ENCODE assay signal across 1 cellular context in the genomic region with DNA sequence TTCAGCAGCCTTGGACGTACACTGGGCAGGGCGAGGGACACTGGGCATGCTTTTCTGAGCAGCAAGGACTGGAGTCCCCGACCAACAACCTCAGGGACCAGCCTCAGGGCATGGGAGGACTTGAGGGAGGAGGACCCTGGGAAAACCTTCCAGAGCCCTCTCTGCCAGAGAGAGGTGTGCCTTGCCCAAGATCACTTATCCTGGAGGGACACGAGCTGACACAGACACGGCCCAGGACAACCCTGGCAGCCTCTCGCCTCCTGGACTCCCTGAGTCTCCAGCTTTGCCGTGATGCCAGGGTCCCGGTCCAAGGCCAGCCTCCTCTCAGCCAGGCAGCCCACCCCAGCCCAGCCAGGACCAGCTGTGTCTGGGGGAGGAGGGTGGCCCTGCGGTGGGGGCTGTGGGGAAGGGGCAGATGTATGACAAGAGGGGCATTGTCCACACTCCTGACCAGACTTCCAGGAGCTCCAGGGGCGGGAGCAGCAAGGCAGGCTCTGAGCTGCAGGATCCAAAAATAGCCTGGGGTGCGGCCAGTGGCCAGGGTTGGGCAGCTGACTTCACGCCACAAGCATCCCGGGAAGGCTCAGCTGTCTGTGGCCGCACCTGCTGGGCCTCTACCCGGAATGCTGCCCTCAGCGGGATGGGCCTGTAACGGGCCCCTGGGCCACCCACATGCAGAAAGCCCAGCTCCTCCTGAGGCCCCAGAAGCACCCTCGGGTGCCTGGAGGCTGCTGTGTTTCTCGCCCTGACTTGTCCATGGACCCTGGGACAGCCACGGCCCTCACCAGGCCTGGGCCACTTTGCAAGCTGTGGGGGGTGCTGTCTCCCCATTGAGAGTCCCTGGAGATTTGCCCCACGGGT.
TF ChIP-seq lines count a peak whose summit lies in the region.

No MANE protein-coding gene starts in this region.

TF ChIP-seq in HCT116, 20 proteins besides CTCF, POLR2A, EP300 and RAD21:
- TF ChIP-seq SIN3A (IDR thresholded peaks at IDR 0.05; ENCODE audit: low read depth) (no peak; the same call in 1 of the 2 replicates), ZNF274 (IDR thresholded peaks at IDR 0.05; ENCODE audit: low read depth, low read length) (no peak), ELF1 (IDR thresholded peaks at IDR 0.05; ENCODE audit: borderline replicate concordance, low read depth) (no peak), CBX3 (IDR thresholded peaks at IDR 0.05; ENCODE audit: low read depth) (no peak), EZH2phosphoT487 (IDR thresholded peaks at IDR 0.05; ENCODE audit: borderline replicate concordance) (no peak), POLR2AphosphoS5 (IDR thresholded peaks at IDR 0.05; ENCODE audit: low read depth, low read length) (peak; percentile 69), FOSL1 (IDR thresholded peaks at IDR 0.05; ENCODE audit: low read depth) (no peak), JUND (IDR thresholded peaks at IDR 0.05) (no peak; the same call in none of the 2 replicates), SP1 (IDR thresholded peaks at IDR 0.05; ENCODE audit: low read depth) (peak; percentile 82), SRF (IDR thresholded peaks at IDR 0.05; ENCODE audit: low read depth) (no peak), YY1 (IDR thresholded peaks at IDR 0.05; ENCODE audit: extremely low read depth, insufficient replicate concordance, low read depth, low read length) (peak; percentile 9), EZH2 (IDR thresholded peaks at IDR 0.05) (no peak), ZFX (IDR thresholded peaks at IDR 0.05) (peak; percentile 21; the same call in 1 of the 2 replicates), CEBPB (IDR thresholded peaks at IDR 0.05; ENCODE audit: low read depth) (no peak), TCF7L2 (IDR thresholded peaks at IDR 0.05; ENCODE audit: borderline replicate concordance, extremely low read depth, insufficient read depth, insufficient read length) (no peak), EGR1 (IDR thresholded peaks at IDR 0.05; ENCODE audit: low read depth) (no peak)
- TF ChIP-seq, protein P1, sequence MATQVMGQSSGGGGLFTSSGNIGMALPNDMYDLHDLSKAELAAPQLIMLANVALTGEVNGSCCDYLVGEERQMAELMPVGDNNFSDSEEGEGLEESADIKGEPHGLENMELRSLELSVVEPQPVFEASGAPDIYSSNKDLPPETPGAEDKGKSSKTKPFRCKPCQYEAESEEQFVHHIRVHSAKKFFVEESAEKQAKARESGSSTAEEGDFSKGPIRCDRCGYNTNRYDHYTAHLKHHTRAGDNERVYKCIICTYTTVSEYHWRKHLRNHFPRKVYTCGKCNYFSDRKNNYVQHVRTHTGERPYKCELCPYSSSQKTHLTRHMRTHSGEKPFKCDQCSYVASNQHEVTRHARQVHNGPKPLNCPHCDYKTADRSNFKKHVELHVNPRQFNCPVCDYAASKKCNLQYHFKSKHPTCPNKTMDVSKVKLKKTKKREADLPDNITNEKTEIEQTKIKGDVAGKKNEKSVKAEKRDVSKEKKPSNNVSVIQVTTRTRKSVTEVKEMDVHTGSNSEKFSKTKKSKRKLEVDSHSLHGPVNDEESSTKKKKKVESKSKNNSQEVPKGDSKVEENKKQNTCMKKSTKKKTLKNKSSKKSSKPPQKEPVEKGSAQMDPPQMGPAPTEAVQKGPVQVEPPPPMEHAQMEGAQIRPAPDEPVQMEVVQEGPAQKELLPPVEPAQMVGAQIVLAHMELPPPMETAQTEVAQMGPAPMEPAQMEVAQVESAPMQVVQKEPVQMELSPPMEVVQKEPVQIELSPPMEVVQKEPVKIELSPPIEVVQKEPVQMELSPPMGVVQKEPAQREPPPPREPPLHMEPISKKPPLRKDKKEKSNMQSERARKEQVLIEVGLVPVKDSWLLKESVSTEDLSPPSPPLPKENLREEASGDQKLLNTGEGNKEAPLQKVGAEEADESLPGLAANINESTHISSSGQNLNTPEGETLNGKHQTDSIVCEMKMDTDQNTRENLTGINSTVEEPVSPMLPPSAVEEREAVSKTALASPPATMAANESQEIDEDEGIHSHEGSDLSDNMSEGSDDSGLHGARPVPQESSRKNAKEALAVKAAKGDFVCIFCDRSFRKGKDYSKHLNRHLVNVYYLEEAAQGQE (IDR thresholded peaks at IDR 0.05; ENCODE audit: low read depth): no peak
- TF ChIP-seq, protein P2, sequence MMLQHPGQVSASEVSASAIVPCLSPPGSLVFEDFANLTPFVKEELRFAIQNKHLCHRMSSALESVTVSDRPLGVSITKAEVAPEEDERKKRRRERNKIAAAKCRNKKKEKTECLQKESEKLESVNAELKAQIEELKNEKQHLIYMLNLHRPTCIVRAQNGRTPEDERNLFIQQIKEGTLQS (IDR thresholded peaks at IDR 0.05): no peak
- TF ChIP-seq, protein P3, sequence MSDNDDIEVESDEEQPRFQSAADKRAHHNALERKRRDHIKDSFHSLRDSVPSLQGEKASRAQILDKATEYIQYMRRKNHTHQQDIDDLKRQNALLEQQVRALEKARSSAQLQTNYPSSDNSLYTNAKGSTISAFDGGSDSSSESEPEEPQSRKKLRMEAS (IDR thresholded peaks at IDR 0.05): peak; percentile 79
- TF ChIP-seq, protein P4, sequence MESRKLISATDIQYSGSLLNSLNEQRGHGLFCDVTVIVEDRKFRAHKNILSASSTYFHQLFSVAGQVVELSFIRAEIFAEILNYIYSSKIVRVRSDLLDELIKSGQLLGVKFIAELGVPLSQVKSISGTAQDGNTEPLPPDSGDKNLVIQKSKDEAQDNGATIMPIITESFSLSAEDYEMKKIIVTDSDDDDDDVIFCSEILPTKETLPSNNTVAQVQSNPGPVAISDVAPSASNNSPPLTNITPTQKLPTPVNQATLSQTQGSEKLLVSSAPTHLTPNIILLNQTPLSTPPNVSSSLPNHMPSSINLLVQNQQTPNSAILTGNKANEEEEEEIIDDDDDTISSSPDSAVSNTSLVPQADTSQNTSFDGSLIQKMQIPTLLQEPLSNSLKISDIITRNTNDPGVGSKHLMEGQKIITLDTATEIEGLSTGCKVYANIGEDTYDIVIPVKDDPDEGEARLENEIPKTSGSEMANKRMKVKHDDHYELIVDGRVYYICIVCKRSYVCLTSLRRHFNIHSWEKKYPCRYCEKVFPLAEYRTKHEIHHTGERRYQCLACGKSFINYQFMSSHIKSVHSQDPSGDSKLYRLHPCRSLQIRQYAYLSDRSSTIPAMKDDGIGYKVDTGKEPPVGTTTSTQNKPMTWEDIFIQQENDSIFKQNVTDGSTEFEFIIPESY (IDR thresholded peaks at IDR 0.05; ENCODE audit: extremely low read depth, insufficient replicate concordance, low read length): no peak
